ENCODE assay signal across 10 cellular contexts in the genomic region with DNA sequence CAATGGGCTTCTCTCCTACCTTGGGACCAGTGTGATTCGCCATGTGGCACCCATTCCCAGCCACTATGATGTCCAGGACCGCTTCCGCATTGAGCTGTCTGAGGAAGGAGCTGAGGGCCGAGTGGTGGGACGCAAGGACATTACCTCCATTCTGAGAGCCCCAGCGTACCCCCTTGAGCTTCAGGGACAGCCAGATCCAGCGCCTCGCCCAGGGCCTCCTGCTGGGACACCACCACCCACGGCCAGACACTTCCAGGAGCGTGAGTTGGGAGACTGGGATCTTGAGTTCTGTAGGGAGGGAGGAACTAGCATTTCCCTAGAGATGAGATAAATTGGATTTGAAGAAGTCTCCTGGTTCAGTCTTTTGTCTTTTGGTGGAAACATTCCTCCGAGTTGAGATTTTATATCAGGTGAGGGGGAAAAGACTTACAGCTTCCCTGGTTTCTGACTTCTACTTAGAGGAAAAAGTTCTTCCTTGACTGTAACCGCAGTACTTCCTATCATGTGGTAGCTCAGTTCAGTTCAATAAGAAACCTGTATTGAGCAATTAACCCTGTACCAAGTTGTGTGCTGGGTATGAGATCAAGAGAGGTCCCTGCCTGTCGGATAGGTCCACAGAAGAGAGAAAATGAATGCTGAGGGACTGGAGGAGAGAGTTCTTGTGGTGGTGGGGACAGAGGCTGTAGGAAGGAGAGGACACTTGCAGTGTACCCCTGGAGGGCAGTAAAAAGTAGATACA. TPM values are rescaled to one million over a fixed set of nuclear protein-coding genes. Genes with fewer than 3 reads are reported as not detected.
A peak's percentile ranks its signal among the peaks of the same experiment; 100 is the strongest.
DNase-seq lines count a peak whose midpoint lies in the region; FAIRE-seq and TF ChIP-seq lines count a peak whose summit lies in the region.
"Had no signal": no experiment of that assay in that cellular context is flagged by ENCODE, and none has a peak within 500 bp of the region (broad histone marks: within the 10 kb centered on the region; RNA-seq: fewer than 3 reads in every experiment).

No MANE protein-coding gene starts in this region.

- H2AFZ ChIP-seq in OCI-LY7 (ENCODE audit: low read length), result no peak overlapping the region

- peaks cover 11% of the 10 kb centered on the region for H3K4me1 ChIP-seq in DOHH2 (ENCODE audit: control insufficient read depth, low read length)
- peaks cover 9% of the 10 kb centered on the region for H3K4me1 ChIP-seq in OCI-LY7 (ENCODE audit: insufficient read depth, low read length, poor library complexity, severe bottlenecking)
- H3K4me1 ChIP-seq in ectodermal cell (ENCODE audit: control insufficient read depth, insufficient read depth, low read length), result no peaks in the 10 kb centered on the region
- H3K4me1 ChIP-seq in rectal smooth muscle tissue (ENCODE audit: control insufficient read depth, insufficient read depth, low read length), result peaks cover 4% of the 10 kb centered on the region

- H3K27me3 ChIP-seq in DOHH2 (ENCODE audit: control insufficient read depth, low read length) (peaks cover 28% of the 10 kb centered on the region), ectodermal cell (ENCODE audit: control insufficient read depth, insufficient read depth, low read length, poor library complexity, severe bottlenecking) (no peaks in the 10 kb centered on the region), rectal smooth muscle tissue (ENCODE audit: control insufficient read depth, insufficient read depth, low read length) (no peaks in the 10 kb centered on the region)

- H3F3A ChIP-seq in DOHH2 (ENCODE audit: control insufficient read depth, insufficient read depth), result peaks cover 6% of the 10 kb centered on the region

- H3K9ac ChIP-seq in rectal smooth muscle tissue (ENCODE audit: low read length), result no peak overlapping the region

- WGBS in ectodermal cell, 2 experiments, result 92 to 93% methylated on average over 13 of the region's 13 CpGs

- H4K20me1 ChIP-seq in DOHH2 (ENCODE audit: control insufficient read depth, insufficient read depth, low read depth, low read length), result no peaks in the 10 kb centered on the region
- no peaks in the 10 kb centered on the region for H4K20me1 ChIP-seq in OCI-LY7 (ENCODE audit: insufficient read depth, low read length)

- H3K4me2 ChIP-seq in DOHH2 (ENCODE audit: low read length) (peak overlapping the region; percentile 81), OCI-LY7 (ENCODE audit: low read length) (peak overlapping the region; percentile 99)

- H3K9me2 ChIP-seq in DOHH2 (replicated peaks; ENCODE audit: control insufficient read depth, low read length) (no peaks in the 10 kb centered on the region), OCI-LY7 (ENCODE audit: insufficient read depth, low read length) (no peaks in the 10 kb centered on the region)

- no peak for FAIRE-seq in GM19239 (lab: Jason Lieb, UNC)

- TF ChIP-seq CTCF in DOHH2 (IDR thresholded peaks at IDR 0.05; ENCODE audit: low read depth, low read length, poor library complexity, severe bottlenecking) (no peak), OCI-LY7 (conservative IDR thresholded peaks at IDR 0.05; ENCODE audit: low read length) (no peak; the same call in 1 of the 2 replicates)

- H3K27ac ChIP-seq in DOHH2 (ENCODE audit: low read depth, low read length) (no peak overlapping the region), OCI-LY7 (ENCODE audit: low read depth, low read length, poor library complexity, severe bottlenecking) (no peak overlapping the region), ectodermal cell (ENCODE audit: insufficient read depth, low read depth, low read length, poor library complexity, severe bottlenecking) (no peak overlapping the region), rectal smooth muscle tissue (ENCODE audit: low read depth, low read length) (no peak overlapping the region)

- H3K36me3 ChIP-seq in DOHH2 (ENCODE audit: control insufficient read depth, low read length) (no peaks in the 10 kb centered on the region), OCI-LY7 (ENCODE audit: insufficient read depth, low read length) (no peaks in the 10 kb centered on the region), ectodermal cell (ENCODE audit: control insufficient read depth, insufficient read depth, low read length) (no peaks in the 10 kb centered on the region), rectal smooth muscle tissue (ENCODE audit: control insufficient read depth, insufficient read depth, low read length) (no peaks in the 10 kb centered on the region)

- DNase-seq in OCI-LY7 (ENCODE audit: low spot score), result no peak
- DNase-seq in stimulated activated CD4-positive, alpha-beta T cell treated with anti-CD3 and anti-CD28 coated beads, Interleukin-12 subunit alpha, Interleukin-12 subunit beta, amount 100 ng/mL, for 4 hours, result no peak
- DNase-seq in T1000 (lab: John Stamatoyannopoulos, UW), result no peak
- DNase-seq in stimulated activated CD8-positive, alpha-beta memory T cell treated with anti-CD3 and anti-CD28 coated beads, Interleukin-4, amount 100 ng/mL, for 48 hours, result no peak
- no peak for DNase-seq in GM19239 (ENCODE audit: insufficient read length, low spot score)
- DNase-seq: activated naive CD4-positive, alpha-beta T cell treated with Interleukin-2 at 50 U/mL for 16 hours; NCI-H774 had no signal

- CTCF ChIA-PET in OCI-LY7 (lab: Charles Lee; ENCODE audit: unreplicated experiment), result interaction anchor here (0.5 to 1.6 kb wide), 3 partner anchors 13 to 194 kb away, joined by 3 to 7 read pairs (median 3); no protein-coding TSS in a partner anchor

- H3K4me3 ChIP-seq in DOHH2 (ENCODE audit: low read length), result peak overlapping the region; percentile 76; the same call in 1 of the 2 replicates
- H3K4me3 ChIP-seq in OCI-LY7 (ENCODE audit: low read depth, low read length, poor library complexity, severe bottlenecking), result no peak overlapping the region
- peak overlapping the region; percentile 76 for H3K4me3 ChIP-seq in ectodermal cell (ENCODE audit: insufficient read depth, low read depth, low read length)
- peak overlapping the region; percentile 71 for H3K4me3 ChIP-seq in rectal smooth muscle tissue (ENCODE audit: low read length)

- BruUV-seq in OCI-LY7 (replicated peaks; lab: Mats Ljungman, UMichigan), result no TSS peak

- intact Hi-C loops in OCI-LY7 (cut with micrococcal nuclease; ENCODE audit: unreplicated experiment), result loop anchor here (2.0 kb wide), 2 partner anchors 13 to 59 kb away; partner anchors contain the start of gene GNB2

- POLR2A ChIA-PET in OCI-LY7 (lab: Charles Lee), result interaction anchor here (0.6 to 2.0 kb wide), 3 partner anchors 28 to 137 kb away, joined by 4 to 13 read pairs (median 5); partner anchors contain the start of genes FBXO24 and LRCH4

- H3K9me3 ChIP-seq in DOHH2 (ENCODE audit: control insufficient read depth, insufficient read depth, low read length) (no peaks in the 10 kb centered on the region), OCI-LY7 (ENCODE audit: low read length) (no peaks in the 10 kb centered on the region), ectodermal cell (ENCODE audit: control insufficient read depth, low read length) (no peaks in the 10 kb centered on the region)

- no peaks in the 10 kb centered on the region for H3K79me2 ChIP-seq in DOHH2 (ENCODE audit: control insufficient read depth, low read length)
- no peaks in the 10 kb centered on the region for H3K79me2 ChIP-seq in OCI-LY7 (ENCODE audit: insufficient read depth, low read depth, low read length)

RNA-seq across cellular contexts. Expression of gene MOSPD3, which starts 1.3 kb away (rescaled TPM):
- 7.1 and 12.0 TPM in 2 replicates for total RNA-seq in OCI-LY7 (2014; rRNA removed; shearing (Covaris generic))
- total RNA-seq in OCI-LY7 (2022), result 10.4 and 15.1 TPM in 2 replicates
- polyA plus RNA-seq in ectodermal cell (2013, experiment 1 of 4), result 27.2 TPM
- polyA plus RNA-seq in ectodermal cell (2013, experiment 2 of 4), result 24.4 TPM
- polyA plus RNA-seq in ectodermal cell (2013, experiment 3 of 4), result 28.9 TPM
- polyA plus RNA-seq in ectodermal cell (2013, experiment 4 of 4), result 29.5 TPM

RNA-seq across cellular contexts. Expression of gene PCOLCE, which starts 11.5 kb away (rescaled TPM):
- 8.8 and 27.6 TPM in 2 replicates for total RNA-seq in OCI-LY7 (2014; rRNA removed; shearing (Covaris generic))
- 32.3 and 38.3 TPM in 2 replicates for total RNA-seq in OCI-LY7 (2022)
- 46.3 TPM for polyA plus RNA-seq in ectodermal cell (2013, experiment 1 of 4)
- polyA plus RNA-seq in ectodermal cell (2013, experiment 2 of 4), result 35.8 TPM
- polyA plus RNA-seq in ectodermal cell (2013, experiment 3 of 4), result 36.4 TPM
- polyA plus RNA-seq in ectodermal cell (2013, experiment 4 of 4), result 46.4 TPM

RNA-seq across cellular contexts. Expression of gene FBXO24, which starts 27.5 kb away (rescaled TPM):
- total RNA-seq in OCI-LY7 (2014; rRNA removed; shearing (Covaris generic)), result 0.16 TPM in 1 of 2 replicates, not detected in the other
- 1.2 and 1.7 TPM in 2 replicates for total RNA-seq in OCI-LY7 (2022)
- polyA plus RNA-seq in ectodermal cell (2013, experiment 1 of 4), result 2.2 TPM
- polyA plus RNA-seq in ectodermal cell (2013, experiment 2 of 4), result 1.5 TPM
- polyA plus RNA-seq in ectodermal cell (2013, experiment 3 of 4), result 1.3 TPM
- polyA plus RNA-seq in ectodermal cell (2013, experiment 4 of 4), result 1.3 TPM

RNA-seq across cellular contexts. Expression of gene LRCH4, which starts 27.7 kb away (rescaled TPM):
- total RNA-seq in OCI-LY7 (2014; rRNA removed; shearing (Covaris generic)), result 30.3 and 39.2 TPM in 2 replicates
- total RNA-seq in OCI-LY7 (2022), result 72.0 and 75.5 TPM in 2 replicates
- polyA plus RNA-seq in ectodermal cell (2013, experiment 1 of 4), result 44.7 TPM
- polyA plus RNA-seq in ectodermal cell (2013, experiment 2 of 4), result 42.4 TPM
- 34.5 TPM for polyA plus RNA-seq in ectodermal cell (2013, experiment 3 of 4)
- polyA plus RNA-seq in ectodermal cell (2013, experiment 4 of 4), result 37.7 TPM

RNA-seq across cellular contexts. Expression of gene TFR2, which starts 27.7 kb away (rescaled TPM):
- total RNA-seq in OCI-LY7 (2014; rRNA removed; shearing (Covaris generic)), result 8.1 and 12.1 TPM in 2 replicates
- 25.0 and 26.0 TPM in 2 replicates for total RNA-seq in OCI-LY7 (2022)
- 0.96 TPM for polyA plus RNA-seq in ectodermal cell (2013, experiment 1 of 4)
- 1.6 TPM for polyA plus RNA-seq in ectodermal cell (2013, experiment 2 of 4)
- polyA plus RNA-seq in ectodermal cell (2013, experiment 3 of 4), result 1.0 TPM
- polyA plus RNA-seq in ectodermal cell (2013, experiment 4 of 4), result 1.1 TPM
